14 cellular contexts compared by ENCODE assay signal in the genomic region with DNA sequence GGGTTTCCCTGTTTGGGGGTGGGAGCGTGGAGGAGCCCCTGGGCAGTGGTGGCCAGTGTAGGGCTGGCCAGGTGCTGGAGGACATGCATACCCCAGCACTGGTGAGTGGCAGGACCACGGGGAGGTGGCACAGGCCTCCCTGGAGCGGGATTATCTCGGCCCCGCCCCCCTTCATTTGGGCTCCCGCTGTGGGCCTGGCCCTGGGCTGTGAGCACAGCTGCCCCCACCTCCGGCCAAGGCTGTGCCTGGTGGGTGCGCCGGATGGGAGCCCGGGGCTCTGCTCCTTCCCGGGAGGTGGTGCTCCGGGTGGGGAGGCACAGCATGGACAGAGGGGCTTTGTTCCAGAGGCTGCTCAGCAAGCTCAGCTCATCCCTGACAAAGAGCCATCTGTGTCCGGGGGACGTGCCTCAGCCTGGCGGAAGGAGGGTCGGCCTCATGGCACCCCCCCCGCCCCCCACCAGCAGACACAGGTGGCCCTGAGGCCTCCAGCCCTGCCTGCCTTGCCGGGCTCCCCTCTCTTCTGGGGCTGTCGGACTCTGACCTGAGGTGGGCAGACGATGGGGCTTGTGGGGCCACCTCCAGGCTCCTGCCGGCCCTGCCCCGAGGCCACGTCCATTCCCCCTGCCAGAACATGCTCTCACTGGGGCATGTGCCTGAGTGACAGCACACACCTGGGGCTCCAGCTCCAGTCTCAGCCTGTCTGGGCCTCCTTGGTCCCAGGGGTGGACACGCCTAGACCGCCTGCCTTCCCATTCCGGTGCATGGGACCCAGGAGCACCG. TPM values are rescaled to one million over a fixed set of nuclear protein-coding genes. Genes with fewer than 3 reads are reported as not detected.
DNase-seq lines count a peak whose midpoint lies in the region; ATAC-seq and TF ChIP-seq lines count a peak whose summit lies in the region.
"Had no signal": no experiment of that assay in that cellular context is flagged by ENCODE, and none has a peak within 500 bp of the region (broad histone marks: within the 10 kb centered on the region; RNA-seq: fewer than 3 reads in every experiment).

No MANE protein-coding gene starts in this region.

- intact Hi-C loops in sciatic nerve (cut with DNase I) (no loop called here), stomach (cut with DNase I; ENCODE audit: low total_unique reads) (loop anchor here (10.0 kb wide), 1 partner anchor 115 kb away; no protein-coding TSS in a partner anchor)

- peaks cover 0 to 10% (median 0%) of the 10 kb centered on the region in 4 donors for H3K36me3 ChIP-seq in stomach

- POLR2A ChIA-PET in WTC11 (lab: Charles Lee), result no interaction called here

- peak; percentile 48 to 59 for DNase-seq in NCI-H524 (lab: John Stamatoyannopoulos, UW)
- no peak for DNase-seq in NCI-H524 treated with DMSO at 0.1 percent for 48 hours (lab: John Stamatoyannopoulos, UW)
- DNase-seq in WTC11 (ENCODE audit: low spot score), result no peak
- peak; percentile 71 for DNase-seq in inferior parietal cortex (ENCODE audit: extremely low spot score)
- peak; percentile 81 for DNase-seq in sciatic nerve (ENCODE audit: low spot score)
- DNase-seq in stomach, result no peak
- no peak for DNase-seq in SIG-M5 treated with dmso at 0.1 percent for 504 hours (lab: John Stamatoyannopoulos, UW; ENCODE audit: unreplicated experiment)
- DNase-seq: activated naive CD8-positive, alpha-beta T cell treated with anti-CD3 and anti-CD28 coated beads, Interleukin-2, amount 50 U/mL, for 24 hours; KG1; NCI-H187 had no signal

- H3K9me3 Mint-ChIP-seq in WTC11, result no peaks in the 10 kb centered on the region
- H3K9me3 Mint-ChIP-seq: activated naive CD8-positive, alpha-beta T cell treated with anti-CD3 and anti-CD28 coated beads, Interleukin-2, amount 50 U/mL, for 24 hours had no signal

- TF ChIP-seq EP300 in stomach (IDR thresholded peaks at IDR 0.05), result no peak

- peaks cover 0 to 6% (median 2%) of the 10 kb centered on the region in 4 donors for H3K4me1 ChIP-seq in stomach

- H3K27me3 Mint-ChIP-seq in WTC11 (ENCODE audit: low read depth), result no peaks in the 10 kb centered on the region; the same call in 1 of the 2 replicates

- no peak overlapping the region for H3K4me3 ChIP-seq in stomach
- H3K4me3 ChIP-seq: heart left ventricle had no signal

- H3K27me3 ChIP-seq in stomach, result no peaks in the 10 kb centered on the region
- H3K27me3 ChIP-seq: heart left ventricle had no signal

- no peaks in the 10 kb centered on the region for H3K4me1 Mint-ChIP-seq in WTC11
- H3K4me1 Mint-ChIP-seq: activated naive CD8-positive, alpha-beta T cell treated with anti-CD3 and anti-CD28 coated beads, Interleukin-2, amount 50 U/mL, for 24 hours had no signal

- H3K27ac ChIP-seq in stomach, result no peak overlapping the region
- H3K27ac ChIP-seq: 22Rv1, heart left ventricle had no signal

- WGBS in stomach, 5 donors, result 68 to 77% (median 72%) methylated on average over 7 to 27 of the region's 27 CpGs

- TF ChIP-seq CTCF in WTC11 (IDR thresholded peaks at IDR 0.05) (no peak), stomach (IDR thresholded peaks at IDR 0.05) (no peak)

- no peaks in the 10 kb centered on the region for H3K36me3 Mint-ChIP-seq in WTC11

- no peak overlapping the region for H3K27ac Mint-ChIP-seq in WTC11
- H3K27ac Mint-ChIP-seq: activated naive CD8-positive, alpha-beta T cell treated with anti-CD3 and anti-CD28 coated beads, Interleukin-2, amount 50 U/mL, for 24 hours had no signal

- TF ChIP-seq POLR2A in stomach (IDR thresholded peaks at IDR 0.05), result no peak

- ATAC-seq in WTC11 (peak; percentile 14; the same call in 1 of the 2 replicates), sciatic nerve (peak; percentile 72), HG03469 (IDR thresholded peaks at IDR 0.05; ENCODE audit: unreplicated experiment) (no peak)
- ATAC-seq: activated naive CD8-positive, alpha-beta T cell treated with anti-CD3 and anti-CD28 coated beads, Interleukin-2, amount 50 U/mL, for 24 hours; heart left ventricle had no signal

- no peaks in the 10 kb centered on the region for H3K9me3 ChIP-seq in stomach
- H3K9me3 ChIP-seq: heart left ventricle had no signal

- CTCF ChIA-PET in WTC11 (lab: Charles Lee), result interaction anchor here (1.0 to 2.1 kb wide), 2 partner anchors 9 to 19 kb away, joined by 4 to 7 read pairs; no protein-coding TSS in a partner anchor

- no peak overlapping the region for H3K4me3 Mint-ChIP-seq in WTC11
- H3K4me3 Mint-ChIP-seq: activated naive CD8-positive, alpha-beta T cell treated with anti-CD3 and anti-CD28 coated beads, Interleukin-2, amount 50 U/mL, for 24 hours had no signal

TF ChIP-seq in WTC11, 78 proteins besides CTCF, POLR2A, EP300 and RAD21 (continues in another document):
- TF ChIP-seq, protein P1, sequence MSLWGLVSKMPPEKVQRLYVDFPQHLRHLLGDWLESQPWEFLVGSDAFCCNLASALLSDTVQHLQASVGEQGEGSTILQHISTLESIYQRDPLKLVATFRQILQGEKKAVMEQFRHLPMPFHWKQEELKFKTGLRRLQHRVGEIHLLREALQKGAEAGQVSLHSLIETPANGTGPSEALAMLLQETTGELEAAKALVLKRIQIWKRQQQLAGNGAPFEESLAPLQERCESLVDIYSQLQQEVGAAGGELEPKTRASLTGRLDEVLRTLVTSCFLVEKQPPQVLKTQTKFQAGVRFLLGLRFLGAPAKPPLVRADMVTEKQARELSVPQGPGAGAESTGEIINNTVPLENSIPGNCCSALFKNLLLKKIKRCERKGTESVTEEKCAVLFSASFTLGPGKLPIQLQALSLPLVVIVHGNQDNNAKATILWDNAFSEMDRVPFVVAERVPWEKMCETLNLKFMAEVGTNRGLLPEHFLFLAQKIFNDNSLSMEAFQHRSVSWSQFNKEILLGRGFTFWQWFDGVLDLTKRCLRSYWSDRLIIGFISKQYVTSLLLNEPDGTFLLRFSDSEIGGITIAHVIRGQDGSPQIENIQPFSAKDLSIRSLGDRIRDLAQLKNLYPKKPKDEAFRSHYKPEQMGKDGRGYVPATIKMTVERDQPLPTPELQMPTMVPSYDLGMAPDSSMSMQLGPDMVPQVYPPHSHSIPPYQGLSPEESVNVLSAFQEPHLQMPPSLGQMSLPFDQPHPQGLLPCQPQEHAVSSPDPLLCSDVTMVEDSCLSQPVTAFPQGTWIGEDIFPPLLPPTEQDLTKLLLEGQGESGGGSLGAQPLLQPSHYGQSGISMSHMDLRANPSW (CRISPR knock-in tag; conservative IDR thresholded peaks at IDR 0.05; ENCODE audit: low read depth), result no peak
- TF ChIP-seq, protein P2, sequence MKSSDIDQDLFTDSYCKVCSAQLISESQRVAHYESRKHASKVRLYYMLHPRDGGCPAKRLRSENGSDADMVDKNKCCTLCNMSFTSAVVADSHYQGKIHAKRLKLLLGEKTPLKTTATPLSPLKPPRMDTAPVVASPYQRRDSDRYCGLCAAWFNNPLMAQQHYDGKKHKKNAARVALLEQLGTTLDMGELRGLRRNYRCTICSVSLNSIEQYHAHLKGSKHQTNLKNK (CRISPR knock-in tag; IDR thresholded peaks at IDR 0.05), result no peak
- TF ChIP-seq, protein P3, sequence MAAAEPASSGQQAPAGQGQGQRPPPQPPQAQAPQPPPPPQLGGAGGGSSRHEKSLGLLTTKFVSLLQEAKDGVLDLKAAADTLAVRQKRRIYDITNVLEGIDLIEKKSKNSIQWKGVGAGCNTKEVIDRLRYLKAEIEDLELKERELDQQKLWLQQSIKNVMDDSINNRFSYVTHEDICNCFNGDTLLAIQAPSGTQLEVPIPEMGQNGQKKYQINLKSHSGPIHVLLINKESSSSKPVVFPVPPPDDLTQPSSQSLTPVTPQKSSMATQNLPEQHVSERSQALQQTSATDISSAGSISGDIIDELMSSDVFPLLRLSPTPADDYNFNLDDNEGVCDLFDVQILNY (CRISPR knock-in tag; IDR thresholded peaks at IDR 0.05), result no peak
- TF ChIP-seq, protein P4, sequence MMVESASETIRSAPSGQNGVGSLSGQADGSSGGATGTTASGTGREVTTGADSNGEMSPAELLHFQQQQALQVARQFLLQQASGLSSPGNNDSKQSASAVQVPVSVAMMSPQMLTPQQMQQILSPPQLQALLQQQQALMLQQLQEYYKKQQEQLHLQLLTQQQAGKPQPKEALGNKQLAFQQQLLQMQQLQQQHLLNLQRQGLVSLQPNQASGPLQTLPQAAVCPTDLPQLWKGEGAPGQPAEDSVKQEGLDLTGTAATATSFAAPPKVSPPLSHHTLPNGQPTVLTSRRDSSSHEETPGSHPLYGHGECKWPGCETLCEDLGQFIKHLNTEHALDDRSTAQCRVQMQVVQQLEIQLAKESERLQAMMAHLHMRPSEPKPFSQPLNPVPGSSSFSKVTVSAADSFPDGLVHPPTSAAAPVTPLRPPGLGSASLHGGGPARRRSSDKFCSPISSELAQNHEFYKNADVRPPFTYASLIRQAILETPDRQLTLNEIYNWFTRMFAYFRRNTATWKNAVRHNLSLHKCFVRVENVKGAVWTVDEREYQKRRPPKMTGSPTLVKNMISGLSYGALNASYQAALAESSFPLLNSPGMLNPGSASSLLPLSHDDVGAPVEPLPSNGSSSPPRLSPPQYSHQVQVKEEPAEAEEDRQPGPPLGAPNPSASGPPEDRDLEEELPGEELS (CRISPR knock-in tag; IDR thresholded peaks at IDR 0.05), result no peak
- TF ChIP-seq, protein P5, sequence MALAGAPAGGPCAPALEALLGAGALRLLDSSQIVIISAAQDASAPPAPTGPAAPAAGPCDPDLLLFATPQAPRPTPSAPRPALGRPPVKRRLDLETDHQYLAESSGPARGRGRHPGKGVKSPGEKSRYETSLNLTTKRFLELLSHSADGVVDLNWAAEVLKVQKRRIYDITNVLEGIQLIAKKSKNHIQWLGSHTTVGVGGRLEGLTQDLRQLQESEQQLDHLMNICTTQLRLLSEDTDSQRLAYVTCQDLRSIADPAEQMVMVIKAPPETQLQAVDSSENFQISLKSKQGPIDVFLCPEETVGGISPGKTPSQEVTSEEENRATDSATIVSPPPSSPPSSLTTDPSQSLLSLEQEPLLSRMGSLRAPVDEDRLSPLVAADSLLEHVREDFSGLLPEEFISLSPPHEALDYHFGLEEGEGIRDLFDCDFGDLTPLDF (CRISPR knock-in tag; IDR thresholded peaks at IDR 0.05), result no peak
- TF ChIP-seq ZNF423 (CRISPR knock-in tag; IDR thresholded peaks at IDR 0.05), result peak; percentile 41; the same call in 1 of the 2 replicates

RNA-seq across cellular contexts. Expression of a gene that starts 8.4 kb away (rescaled TPM):
- 16.4 to 17.9 TPM (median 16.7 TPM) in 3 replicates for total RNA-seq in WTC11 (2021)
- 14.1 TPM for total RNA-seq in sciatic nerve
- total RNA-seq in stomach, result 100 to 1,000 TPM in 1 of 5 donors, 10 to 100 TPM in 2, 1 to 10 TPM in 2; 3.0 to 167 (median 44.9) TPM
- 10 to 100 TPM; 13.8 to 18.8 (median 17.1) TPM for polyA plus RNA-seq in stomach

RNA-seq across cellular contexts. Expression of a gene that starts 12.8 kb away (rescaled TPM):
- total RNA-seq in WTC11 (2021), result 4.8 to 9.0 TPM (median 5.8 TPM) in 3 replicates
- total RNA-seq in sciatic nerve, result 112 TPM
- total RNA-seq in stomach, result 10 to 100 TPM in 3 of 5 donors, 1 to 10 TPM in 1, not detected in 1; 3.5 to 95.0 (median 23.9) TPM
- 100 to 1,000 TPM in 1 of 3 donors, 10 to 100 TPM in 2; 60.1 to 149 (median 99.0) TPM for polyA plus RNA-seq in stomach
- total RNA-seq: lung microvascular endothelial cell had no signal

RNA-seq across cellular contexts. Expression of a gene that starts 24.8 kb away (rescaled TPM):
- total RNA-seq in WTC11 (2021), result 4.6 to 5.4 TPM (median 5.0 TPM) in 3 replicates
- 172 TPM for total RNA-seq in sciatic nerve
- total RNA-seq in stomach, result 100 to 1,000 TPM in 1 of 5 donors, 10 to 100 TPM in 4; 36.0 to 135 (median 72.7) TPM
- 100 to 1,000 TPM in 1 of 3 donors, 10 to 100 TPM in 2; 68.5 to 127 (median 94.7) TPM for polyA plus RNA-seq in stomach

RNA-seq across cellular contexts. Expression of a gene that starts 26.9 kb away (rescaled TPM):
- total RNA-seq in WTC11 (2021), result 0.81 to 1.9 TPM (median 1.5 TPM) in 3 replicates
- total RNA-seq in sciatic nerve, result 8.7 TPM
- 1 to 10 TPM in 4 of 5 donors, not detected in 1; 1.3 to 8.2 (median 2.1) TPM for total RNA-seq in stomach
- polyA plus RNA-seq in stomach, result 1 to 10 TPM in 2 of 3 donors, under 1 TPM in 1; 0.93 to 4.2 (median 1.2) TPM

Comparison
In these comparisons a context has a peak if more than half of its experiments do, and no peak if none do; other contexts are left out.
1. DNase-seq: peak in NCI-H524 (2 of 2), inferior parietal cortex (single experiment) and sciatic nerve (single experiment); none in NCI-H524 treated with DMSO at 0.1 percent for 48 hours (single experiment), WTC11 (single experiment), stomach (single experiment) and SIG-M5 treated with dmso at 0.1 percent for 504 hours (single experiment).